ENCODE assay signal across 8 cellular contexts in genomic region chr6:30691208-30691872, GRCh38. TPM values are rescaled to one million over a fixed set of nuclear protein-coding genes. Genes with fewer than 3 reads are reported as not detected.
DNase-seq lines count a peak whose midpoint lies in the region; ATAC-seq and TF ChIP-seq lines count a peak whose summit lies in the region.

No MANE protein-coding gene starts in this region.

- H3F3A ChIP-seq in MM.1S (ENCODE audit: insufficient read depth, low read length): peaks cover 16% of the 10 kb centered on the region

- peaks cover 1% of the 10 kb centered on the region for H3K36me3 Mint-ChIP-seq in CD4-positive, alpha-beta T cell (ENCODE audit: low read depth)
- H3K36me3 Mint-ChIP-seq in nephron (ENCODE audit: low read depth): no peaks in the 10 kb centered on the region

- peak overlapping the region; percentile 57 for H3K27ac ChIP-seq in CD4-positive, alpha-beta T cell (ENCODE audit: low read depth, low read length)
- H3K27ac ChIP-seq in MM.1S (ENCODE audit: low read length) (no peak overlapping the region), coronary artery (peak overlapping the region; percentile 95 to 100)

- H3K4me1 Mint-ChIP-seq in CD4-positive, alpha-beta T cell (ENCODE audit: low read depth): peaks cover 42% of the 10 kb centered on the region
- peaks cover 45% of the 10 kb centered on the region for H3K4me1 Mint-ChIP-seq in nephron

- no peaks in the 10 kb centered on the region for H3K9me3 ChIP-seq in CD4-positive, alpha-beta T cell (ENCODE audit: control insufficient read depth, low read length)
- H3K9me3 ChIP-seq in MM.1S (replicated peaks; ENCODE audit: insufficient read depth, low read length): no peaks in the 10 kb centered on the region

- peak overlapping the region; percentile 94 for H3K27ac Mint-ChIP-seq in CD4-positive, alpha-beta T cell
- H3K27ac Mint-ChIP-seq in nephron: peak overlapping the region; percentile 94 to 95 (median 95)

- no peaks in the 10 kb centered on the region for H3K9me2 ChIP-seq in MM.1S (replicated peaks; ENCODE audit: insufficient read depth, low read length)

- ATAC-seq in CD4-positive, alpha-beta T cell (ENCODE audit: poor library complexity): no peak
- ATAC-seq in GM19328 (IDR thresholded peaks at IDR 0.05; ENCODE audit: unreplicated experiment) (no peak), HG03469 (IDR thresholded peaks at IDR 0.05; ENCODE audit: unreplicated experiment) (no peak)

- H3K9ac ChIP-seq in MM.1S (ENCODE audit: low read length): peak overlapping the region; percentile 67; the same call in 1 of the 2 replicates

- H2AFZ ChIP-seq in MM.1S (ENCODE audit: low read length): peak overlapping the region; percentile 93

- peaks cover 11% of the 10 kb centered on the region for H3K79me2 ChIP-seq in MM.1S (ENCODE audit: low read length)

- H3K36me3 ChIP-seq in MM.1S (replicated peaks; ENCODE audit: insufficient read depth, low read length): no peaks in the 10 kb centered on the region

- H3K4me3 ChIP-seq in MM.1S (ENCODE audit: low read length) (peak overlapping the region; percentile 88), coronary artery (peak overlapping the region; percentile 81)

- H3K4me3 Mint-ChIP-seq in CD4-positive, alpha-beta T cell: peak overlapping the region; percentile 88
- H3K4me3 Mint-ChIP-seq in nephron: peak overlapping the region; percentile 88 to 96 (median 90)

- DNase-seq in CD4-positive, alpha-beta T cell: no peak
- DNase-seq in MM.1S (no peak), coronary artery (ENCODE audit: low spot score) (no peak), MV-4-11 (lab: John Stamatoyannopoulos, UW) (no peak), RPMI8226 (no peak)

- H3K27me3 Mint-ChIP-seq in CD4-positive, alpha-beta T cell: no peaks in the 10 kb centered on the region
- peaks cover 3% of the 10 kb centered on the region for H3K27me3 Mint-ChIP-seq in nephron (ENCODE audit: low read depth)

- H3K27me3 ChIP-seq in CD4-positive, alpha-beta T cell (ENCODE audit: control insufficient read depth, insufficient read depth, low read length): no peaks in the 10 kb centered on the region
- no peaks in the 10 kb centered on the region for H3K27me3 ChIP-seq in MM.1S (replicated peaks; ENCODE audit: insufficient read depth, low read length)

- CTCF ChIA-PET in CD4-positive, alpha-beta T cell (lab: Charles Lee): interaction anchor here (5.5 to 6.1 kb wide), 2 partner anchors 12 to 40 kb away, joined by 28 to 49 read pairs; no protein-coding TSS in a partner anchor

- POLR2A ChIA-PET in CD4-positive, alpha-beta T cell (lab: Charles Lee): interaction anchor here (0.6 to 5.2 kb wide), 7 partner anchors 10 to 76 kb away, joined by 3 to 44 read pairs (median 5); partner anchors contain the start of genes MDC1, MRPS18B and PPP1R10

- TF ChIP-seq CTCF in CD4-positive, alpha-beta T cell (IDR thresholded peaks at IDR 0.05): no peak
- TF ChIP-seq CTCF in MM.1S (IDR thresholded peaks at IDR 0.05; ENCODE audit: low read length) (no peak), coronary artery (IDR thresholded peaks at IDR 0.05) (no peak), nephron (IDR thresholded peaks at IDR 0.05; ENCODE audit: unreplicated experiment in 3 of 3) (no peak)

- intact Hi-C loops in CD4-positive, alpha-beta T cell (cut with DNase I, micrococcal nuclease): no loop called here

- no peaks in the 10 kb centered on the region for H4K20me1 ChIP-seq in MM.1S (ENCODE audit: insufficient read depth, low read length)

- no peaks in the 10 kb centered on the region for H3K9me3 Mint-ChIP-seq in CD4-positive, alpha-beta T cell
- no peaks in the 10 kb centered on the region for H3K9me3 Mint-ChIP-seq in nephron

- H3K4me1 ChIP-seq in MM.1S (ENCODE audit: low read length): peaks cover 25% of the 10 kb centered on the region

- peak overlapping the region; percentile 89 for H3K4me2 ChIP-seq in MM.1S (ENCODE audit: low read depth, low read length)

RNA-seq across cellular contexts. Expression of gene NRM, which starts 0.6 kb away (rescaled TPM):
- total RNA-seq in CD4-positive, alpha-beta T cell: 1 to 10 TPM; 3.8 to 4.4 TPM

RNA-seq across cellular contexts. Expression of gene PPP1R18, which starts 4.9 kb away (rescaled TPM):
- 10 to 100 TPM; 30.9 to 31.6 TPM for total RNA-seq in CD4-positive, alpha-beta T cell

RNA-seq across cellular contexts. Expression of gene DHX16, which starts 18.5 kb away (rescaled TPM):
- 10 to 100 TPM; 15.9 to 16.1 TPM for total RNA-seq in CD4-positive, alpha-beta T cell

RNA-seq across cellular contexts. Expression of gene MDC1, which starts 25.7 kb away (rescaled TPM):
- 10 to 100 TPM; 50.5 to 56.8 TPM for total RNA-seq in CD4-positive, alpha-beta T cell

RNA-seq across cellular contexts. Expression of gene TUBB, which starts 28.8 kb away (rescaled TPM):
- 10 to 100 TPM; 76.0 to 78.4 TPM for total RNA-seq in CD4-positive, alpha-beta T cell
